In the genomic region with DNA sequence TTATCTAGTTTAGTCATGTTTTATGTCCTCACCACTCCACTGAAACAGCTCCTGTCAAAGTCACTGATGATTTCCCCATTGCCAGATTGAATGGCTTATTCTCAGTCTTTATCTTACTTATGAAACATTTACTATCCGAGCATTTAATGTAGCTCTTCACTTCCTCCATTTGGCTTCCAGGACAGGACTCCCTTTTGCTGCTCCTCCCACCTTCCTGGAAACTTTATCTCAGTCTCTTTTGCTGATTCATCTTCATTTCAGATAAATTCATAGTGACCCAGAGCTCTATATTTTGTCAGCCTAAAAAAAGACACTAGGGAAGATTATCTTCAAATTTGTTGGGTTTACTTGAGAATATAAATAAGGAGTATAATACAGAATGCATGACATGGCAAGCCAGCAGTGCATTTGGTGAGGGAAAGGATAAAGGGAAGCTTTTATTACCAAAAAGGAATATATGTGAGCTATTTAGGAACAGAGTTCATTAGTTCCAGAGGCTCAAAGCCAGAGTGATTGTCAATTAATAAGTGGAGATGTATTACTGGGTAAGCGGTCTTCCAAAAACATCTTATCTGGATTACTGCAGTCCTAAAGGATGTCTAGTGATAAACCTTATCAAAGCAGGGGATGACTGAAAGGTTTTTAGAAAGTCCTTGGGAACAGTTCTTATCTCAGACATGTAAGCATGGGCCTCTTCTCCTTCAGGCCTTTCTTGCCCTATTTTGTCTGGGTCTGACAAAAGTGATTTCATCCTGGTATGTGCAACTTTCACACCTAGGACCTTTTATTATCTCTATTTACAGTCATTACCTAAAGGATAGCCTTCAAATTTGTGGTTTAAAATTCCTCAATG, we compare ENCODE assay signal across 1 cellular context.
TF ChIP-seq lines count a peak whose summit lies in the region.

No MANE protein-coding gene starts in this region.

TF ChIP-seq in K562, 482 proteins besides CTCF, POLR2A, EP300 and RAD21 (continued from another document and continues in another):
- no peak for TF ChIP-seq GABPB2 (CRISPR knock-in tag; conservative IDR thresholded peaks at IDR 0.05)
- TF ChIP-seq, protein P1, sequence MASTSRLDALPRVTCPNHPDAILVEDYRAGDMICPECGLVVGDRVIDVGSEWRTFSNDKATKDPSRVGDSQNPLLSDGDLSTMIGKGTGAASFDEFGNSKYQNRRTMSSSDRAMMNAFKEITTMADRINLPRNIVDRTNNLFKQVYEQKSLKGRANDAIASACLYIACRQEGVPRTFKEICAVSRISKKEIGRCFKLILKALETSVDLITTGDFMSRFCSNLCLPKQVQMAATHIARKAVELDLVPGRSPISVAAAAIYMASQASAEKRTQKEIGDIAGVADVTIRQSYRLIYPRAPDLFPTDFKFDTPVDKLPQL (IDR thresholded peaks at IDR 0.05; ENCODE audit: extremely low read depth, insufficient read length): no peak
- 0 out of 2 replicates have a peak, but pooled peaks have one; percentile 29 for TF ChIP-seq LCOR (CRISPR knock-in tag; IDR thresholded peaks at IDR 0.05)
- TF ChIP-seq NR2C1 (IDR thresholded peaks at IDR 0.05): no peak
- TF ChIP-seq NR2C1 (tag; IDR thresholded peaks at IDR 0.05): no peak
- TF ChIP-seq, protein P2, sequence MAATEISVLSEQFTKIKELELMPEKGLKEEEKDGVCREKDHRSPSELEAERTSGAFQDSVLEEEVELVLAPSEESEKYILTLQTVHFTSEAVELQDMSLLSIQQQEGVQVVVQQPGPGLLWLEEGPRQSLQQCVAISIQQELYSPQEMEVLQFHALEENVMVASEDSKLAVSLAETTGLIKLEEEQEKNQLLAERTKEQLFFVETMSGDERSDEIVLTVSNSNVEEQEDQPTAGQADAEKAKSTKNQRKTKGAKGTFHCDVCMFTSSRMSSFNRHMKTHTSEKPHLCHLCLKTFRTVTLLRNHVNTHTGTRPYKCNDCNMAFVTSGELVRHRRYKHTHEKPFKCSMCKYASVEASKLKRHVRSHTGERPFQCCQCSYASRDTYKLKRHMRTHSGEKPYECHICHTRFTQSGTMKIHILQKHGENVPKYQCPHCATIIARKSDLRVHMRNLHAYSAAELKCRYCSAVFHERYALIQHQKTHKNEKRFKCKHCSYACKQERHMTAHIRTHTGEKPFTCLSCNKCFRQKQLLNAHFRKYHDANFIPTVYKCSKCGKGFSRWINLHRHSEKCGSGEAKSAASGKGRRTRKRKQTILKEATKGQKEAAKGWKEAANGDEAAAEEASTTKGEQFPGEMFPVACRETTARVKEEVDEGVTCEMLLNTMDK (IDR thresholded peaks at IDR 0.05; ENCODE audit: borderline replicate concordance, insufficient read depth, low read depth, low read length, poor library complexity, severe bottlenecking): no peak
- no peak for TF ChIP-seq WHSC1 (IDR thresholded peaks at IDR 0.05; ENCODE audit: low read length)
- TF ChIP-seq ZNF140 (CRISPR knock-in tag; IDR thresholded peaks at IDR 0.05): no peak
- no peak for TF ChIP-seq SAP30 (IDR thresholded peaks at IDR 0.05; ENCODE audit: borderline replicate concordance, insufficient read depth, low read depth, low read length, poor library complexity, severe bottlenecking)
- TF ChIP-seq E2F3 (CRISPR knock-in tag; IDR thresholded peaks at IDR 0.05): no peak
- 0 out of 2 replicates have a peak, but pooled peaks have one; percentile 5 for TF ChIP-seq RFX1 (IDR thresholded peaks at IDR 0.05)
- no peak for TF ChIP-seq ZNF121 (CRISPR knock-in tag; conservative IDR thresholded peaks at IDR 0.05)
- no peak for TF ChIP-seq ZNF354B (CRISPR knock-in tag; IDR thresholded peaks at IDR 0.05)
- TF ChIP-seq ZNF174 (CRISPR knock-in tag; IDR thresholded peaks at IDR 0.05): no peak
- no peak for TF ChIP-seq ESRRA (IDR thresholded peaks at IDR 0.05; ENCODE audit: borderline replicate concordance, low read depth)
- no peak for TF ChIP-seq HMG20B (CRISPR knock-in tag; IDR thresholded peaks at IDR 0.05)
- TF ChIP-seq SREBF1 (IDR thresholded peaks at IDR 0.05; ENCODE audit: borderline replicate concordance, low read depth, low read length): no peak
- no peak for TF ChIP-seq NUFIP1 (IDR thresholded peaks at IDR 0.05; ENCODE audit: partially characterized antibody)
- TF ChIP-seq SMC3 (conservative IDR thresholded peaks at IDR 0.05; ENCODE audit: insufficient read depth, low read depth, low read length): no peak
- TF ChIP-seq, protein P3, sequence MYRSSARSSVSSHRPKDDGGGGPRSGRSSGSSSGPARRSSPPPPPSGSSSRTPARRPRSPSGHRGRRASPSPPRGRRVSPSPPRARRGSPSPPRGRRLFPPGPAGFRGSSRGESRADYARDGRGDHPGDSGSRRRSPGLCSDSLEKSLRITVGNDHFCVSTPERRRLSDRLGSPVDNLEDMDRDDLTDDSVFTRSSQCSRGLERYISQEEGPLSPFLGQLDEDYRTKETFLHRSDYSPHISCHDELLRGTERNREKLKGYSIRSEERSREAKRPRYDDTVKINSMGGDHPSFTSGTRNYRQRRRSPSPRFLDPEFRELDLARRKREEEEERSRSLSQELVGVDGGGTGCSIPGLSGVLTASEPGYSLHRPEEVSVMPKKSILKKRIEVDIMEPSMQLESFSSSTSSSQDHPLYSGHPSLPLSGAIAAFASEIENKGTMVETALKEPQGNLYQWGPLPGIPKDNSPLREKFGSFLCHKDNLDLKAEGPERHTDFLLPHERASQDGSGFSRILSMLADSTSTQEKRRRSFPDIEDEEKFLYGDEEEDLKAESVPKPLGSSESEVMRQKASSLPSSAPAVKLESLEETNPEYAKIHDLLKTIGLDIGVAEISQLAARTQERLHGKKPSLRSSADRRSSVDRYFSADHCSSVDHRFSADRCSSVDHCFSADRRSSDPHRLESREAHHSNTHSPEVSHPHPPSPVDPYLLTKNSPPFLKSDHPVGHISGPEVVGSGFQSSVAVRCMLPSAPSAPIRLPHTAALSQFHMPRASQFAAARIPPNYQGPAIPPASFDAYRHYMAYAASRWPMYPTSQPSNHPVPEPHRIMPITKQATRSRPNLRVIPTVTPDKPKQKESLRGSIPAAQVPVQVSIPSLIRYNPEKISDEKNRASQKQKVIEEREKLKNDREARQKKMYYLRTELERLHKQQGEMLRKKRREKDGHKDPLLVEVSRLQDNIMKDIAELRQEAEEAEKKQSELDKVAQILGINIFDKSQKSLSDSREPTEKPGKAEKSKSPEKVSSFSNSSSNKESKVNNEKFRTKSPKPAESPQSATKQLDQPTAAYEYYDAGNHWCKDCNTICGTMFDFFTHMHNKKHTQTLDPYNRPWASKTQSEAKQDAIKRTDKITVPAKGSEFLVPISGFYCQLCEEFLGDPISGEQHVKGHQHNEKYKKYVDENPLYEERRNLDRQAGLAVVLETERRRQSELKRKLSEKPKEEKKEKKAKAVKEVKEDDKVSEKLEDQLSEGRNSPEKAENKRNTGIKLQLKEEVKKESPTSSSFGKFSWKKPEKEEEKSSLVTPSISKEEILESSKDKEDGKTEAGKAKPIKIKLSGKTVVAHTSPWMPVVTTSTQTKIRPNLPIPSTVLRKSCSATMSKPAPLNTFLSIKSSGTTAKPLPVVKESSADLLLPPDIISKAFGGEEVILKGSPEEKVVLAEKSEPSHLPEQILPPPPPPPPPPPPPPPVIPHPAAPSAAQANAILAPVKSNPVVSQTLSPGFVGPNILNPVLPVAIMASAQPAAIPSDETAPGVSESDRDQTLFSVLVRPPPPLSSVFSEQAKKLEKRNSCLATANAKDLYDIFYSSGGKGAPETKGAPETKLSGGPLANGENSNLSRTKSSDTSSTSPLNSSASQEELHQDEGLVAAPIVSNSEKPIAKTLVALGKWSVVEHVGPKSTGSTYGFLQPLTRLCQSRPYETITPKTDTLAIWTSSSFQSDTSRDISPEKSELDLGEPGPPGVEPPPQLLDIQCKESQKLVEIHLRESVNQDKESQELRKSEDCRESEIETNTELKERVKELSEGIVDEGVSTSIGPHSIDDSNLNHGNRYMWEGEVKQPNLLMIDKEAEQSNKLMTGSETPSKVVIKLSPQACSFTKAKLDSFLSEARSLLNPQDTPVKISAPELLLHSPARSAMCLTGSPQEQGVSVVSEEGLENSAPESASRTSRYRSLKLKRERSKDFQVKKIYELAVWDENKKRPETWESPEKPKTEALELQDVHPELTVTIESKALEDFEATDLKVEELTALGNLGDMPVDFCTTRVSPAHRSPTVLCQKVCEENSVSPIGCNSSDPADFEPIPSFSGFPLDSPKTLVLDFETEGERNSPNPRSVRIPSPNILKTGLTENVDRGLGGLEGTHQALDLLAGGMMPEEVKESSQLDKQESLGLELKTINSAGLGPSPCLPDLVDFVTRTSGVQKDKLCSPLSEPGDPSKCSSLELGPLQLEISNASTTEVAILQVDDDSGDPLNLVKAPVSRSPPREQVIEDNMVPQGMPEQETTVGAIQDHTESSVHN (IDR thresholded peaks at IDR 0.05; ENCODE audit: borderline replicate concordance in 1 of 2, low read depth in 1 of 2): no peak
- no peak for TF ChIP-seq MYNN (IDR thresholded peaks at IDR 0.05)
- no peak for TF ChIP-seq MYNN (CRISPR knock-in tag; IDR thresholded peaks at IDR 0.05)
- no peak for TF ChIP-seq ZNF217 (CRISPR knock-in tag; IDR thresholded peaks at IDR 0.05)
- TF ChIP-seq PCBP1 (IDR thresholded peaks at IDR 0.05; ENCODE audit: low read depth, low read length, poor library complexity, severe bottlenecking): no peak
- no peak for TF ChIP-seq MAZ (CRISPR knock-in tag; conservative IDR thresholded peaks at IDR 0.05 in 1 of 2, IDR thresholded peaks at IDR 0.05 in 1 of 2)
- no peak for TF ChIP-seq HDAC8 (tag; IDR thresholded peaks at IDR 0.05)
- TF ChIP-seq DMBX1 (CRISPR knock-in tag; IDR thresholded peaks at IDR 0.05; ENCODE audit: borderline replicate concordance): no peak
- TF ChIP-seq, protein P4, sequence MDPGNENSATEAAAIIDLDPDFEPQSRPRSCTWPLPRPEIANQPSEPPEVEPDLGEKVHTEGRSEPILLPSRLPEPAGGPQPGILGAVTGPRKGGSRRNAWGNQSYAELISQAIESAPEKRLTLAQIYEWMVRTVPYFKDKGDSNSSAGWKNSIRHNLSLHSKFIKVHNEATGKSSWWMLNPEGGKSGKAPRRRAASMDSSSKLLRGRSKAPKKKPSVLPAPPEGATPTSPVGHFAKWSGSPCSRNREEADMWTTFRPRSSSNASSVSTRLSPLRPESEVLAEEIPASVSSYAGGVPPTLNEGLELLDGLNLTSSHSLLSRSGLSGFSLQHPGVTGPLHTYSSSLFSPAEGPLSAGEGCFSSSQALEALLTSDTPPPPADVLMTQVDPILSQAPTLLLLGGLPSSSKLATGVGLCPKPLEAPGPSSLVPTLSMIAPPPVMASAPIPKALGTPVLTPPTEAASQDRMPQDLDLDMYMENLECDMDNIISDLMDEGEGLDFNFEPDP (CRISPR knock-in tag; IDR thresholded peaks at IDR 0.05): no peak
- no peak for TF ChIP-seq ZNF785 (CRISPR knock-in tag; IDR thresholded peaks at IDR 0.05)
- TF ChIP-seq BDP1 (IDR thresholded peaks at IDR 0.05; ENCODE audit: insufficient read depth, insufficient read length): no peak
- peak; percentile 64; the same call in 1 of the 2 replicates for TF ChIP-seq GATAD2B (IDR thresholded peaks at IDR 0.05; ENCODE audit: borderline replicate concordance)
- no peak for TF ChIP-seq NR2F6 (CRISPR knock-in tag; IDR thresholded peaks at IDR 0.05)
- no peak for TF ChIP-seq CREB1 (IDR thresholded peaks at IDR 0.05)
- TF ChIP-seq CREB1 (CRISPR knock-in tag; IDR thresholded peaks at IDR 0.05): no peak
- TF ChIP-seq RBM34 (IDR thresholded peaks at IDR 0.05; ENCODE audit: borderline replicate concordance, insufficient read depth, low read length): no peak
- TF ChIP-seq ZNF57 (CRISPR knock-in tag; IDR thresholded peaks at IDR 0.05): no peak
- TF ChIP-seq, protein P5, sequence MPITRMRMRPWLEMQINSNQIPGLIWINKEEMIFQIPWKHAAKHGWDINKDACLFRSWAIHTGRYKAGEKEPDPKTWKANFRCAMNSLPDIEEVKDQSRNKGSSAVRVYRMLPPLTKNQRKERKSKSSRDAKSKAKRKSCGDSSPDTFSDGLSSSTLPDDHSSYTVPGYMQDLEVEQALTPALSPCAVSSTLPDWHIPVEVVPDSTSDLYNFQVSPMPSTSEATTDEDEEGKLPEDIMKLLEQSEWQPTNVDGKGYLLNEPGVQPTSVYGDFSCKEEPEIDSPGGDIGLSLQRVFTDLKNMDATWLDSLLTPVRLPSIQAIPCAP (CRISPR knock-in tag; IDR thresholded peaks at IDR 0.05; ENCODE audit: borderline replicate concordance): no peak
- no peak for TF ChIP-seq SRSF3 (IDR thresholded peaks at IDR 0.05; ENCODE audit: insufficient read depth, low read length)
- TF ChIP-seq, protein P6, sequence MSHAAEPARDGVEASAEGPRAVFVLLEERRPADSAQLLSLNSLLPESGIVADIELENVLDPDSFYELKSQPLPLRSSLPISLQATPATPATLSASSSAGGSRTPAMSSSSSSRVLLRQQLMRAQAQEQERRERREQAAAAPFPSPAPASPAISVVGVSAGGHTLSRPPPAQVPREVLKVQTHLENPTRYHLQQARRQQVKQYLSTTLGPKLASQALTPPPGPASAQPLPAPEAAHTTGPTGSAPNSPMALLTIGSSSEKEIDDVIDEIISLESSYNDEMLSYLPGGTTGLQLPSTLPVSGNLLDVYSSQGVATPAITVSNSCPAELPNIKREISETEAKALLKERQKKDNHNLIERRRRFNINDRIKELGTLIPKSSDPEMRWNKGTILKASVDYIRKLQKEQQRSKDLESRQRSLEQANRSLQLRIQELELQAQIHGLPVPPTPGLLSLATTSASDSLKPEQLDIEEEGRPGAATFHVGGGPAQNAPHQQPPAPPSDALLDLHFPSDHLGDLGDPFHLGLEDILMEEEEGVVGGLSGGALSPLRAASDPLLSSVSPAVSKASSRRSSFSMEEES (CRISPR knock-in tag; IDR thresholded peaks at IDR 0.05): no peak
- TF ChIP-seq ZNF76 (CRISPR knock-in tag; IDR thresholded peaks at IDR 0.05; ENCODE audit: borderline replicate concordance): no peak
- TF ChIP-seq ZNF707 (CRISPR knock-in tag; conservative IDR thresholded peaks at IDR 0.05): no peak
- no peak for TF ChIP-seq MCM3 (IDR thresholded peaks at IDR 0.05)
- no peak for TF ChIP-seq ETV1 (tag; conservative IDR thresholded peaks at IDR 0.05; ENCODE audit: low read depth)
- no peak for TF ChIP-seq HMGN3 (IDR thresholded peaks at IDR 0.05; ENCODE audit: borderline replicate concordance, extremely low read depth, insufficient read length, low read depth, low read length)
- TF ChIP-seq, protein P7, sequence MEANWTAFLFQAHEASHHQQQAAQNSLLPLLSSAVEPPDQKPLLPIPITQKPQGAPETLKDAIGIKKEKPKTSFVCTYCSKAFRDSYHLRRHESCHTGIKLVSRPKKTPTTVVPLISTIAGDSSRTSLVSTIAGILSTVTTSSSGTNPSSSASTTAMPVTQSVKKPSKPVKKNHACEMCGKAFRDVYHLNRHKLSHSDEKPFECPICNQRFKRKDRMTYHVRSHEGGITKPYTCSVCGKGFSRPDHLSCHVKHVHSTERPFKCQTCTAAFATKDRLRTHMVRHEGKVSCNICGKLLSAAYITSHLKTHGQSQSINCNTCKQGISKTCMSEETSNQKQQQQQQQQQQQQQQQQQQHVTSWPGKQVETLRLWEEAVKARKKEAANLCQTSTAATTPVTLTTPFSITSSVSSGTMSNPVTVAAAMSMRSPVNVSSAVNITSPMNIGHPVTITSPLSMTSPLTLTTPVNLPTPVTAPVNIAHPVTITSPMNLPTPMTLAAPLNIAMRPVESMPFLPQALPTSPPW (CRISPR knock-in tag; IDR thresholded peaks at IDR 0.05): no peak; the same call in 1 of the 2 replicates
- TF ChIP-seq ZNF445 (CRISPR knock-in tag; IDR thresholded peaks at IDR 0.05; ENCODE audit: low read depth): no peak
